Comparison of ENCODE assay signal across 9 cellular contexts in genomic region chr9:114452219-114453169, GRCh38. TPM values are rescaled to one million over a fixed set of nuclear protein-coding genes. Genes with fewer than 3 reads are reported as not detected.
A peak's percentile ranks its signal among the peaks of the same experiment; 100 is the strongest.
DNase-seq lines count a peak whose midpoint lies in the region; ATAC-seq, FAIRE-seq and TF ChIP-seq lines count a peak whose summit lies in the region.
"Had no signal": no experiment of that assay in that cellular context is flagged by ENCODE, and none has a peak within 500 bp of the region (broad histone marks: within the 10 kb centered on the region; RNA-seq: fewer than 3 reads in every experiment).

No MANE protein-coding gene starts in this region.

- no peak overlapping the region for H3K4me3 Mint-ChIP-seq in activated CD4-positive, alpha-beta memory T cell treated with anti-CD3 and anti-CD28 coated beads, Interleukin-2, amount 10 ng/mL, durations not matched to agents 7 days and 5 days
- no peak overlapping the region for H3K4me3 Mint-ChIP-seq in HFFc6

- H3K9me3 ChIP-seq in pancreas, result peaks cover 0 to 3% (median 0%) of the 10 kb centered on the region in 4 donors
- H3K9me3 ChIP-seq: ascending aorta had no signal

- TF ChIP-seq CTCF in pancreas (IDR thresholded peaks at IDR 0.05) (no peak), HFFc6 (IDR thresholded peaks at IDR 0.05) (no peak)

- WGBS in pancreas, 2 donors, result 45 to 53% methylated on average over 12 of the region's 12 CpGs

- peaks cover 19% of the 10 kb centered on the region for H3K4me1 Mint-ChIP-seq in activated CD4-positive, alpha-beta memory T cell treated with anti-CD3 and anti-CD28 coated beads, Interleukin-2, amount 10 ng/mL, durations not matched to agents 7 days and 5 days
- peaks cover 17% of the 10 kb centered on the region; the same call in 1 of the 2 replicates for H3K4me1 Mint-ChIP-seq in HFFc6 (ENCODE audit: low read depth)

- no peaks in the 10 kb centered on the region for H3K4me1 ChIP-seq in pancreas
- H3K4me1 ChIP-seq: ascending aorta had no signal

- no peaks in the 10 kb centered on the region for H3K27me3 ChIP-seq in pancreas
- H3K27me3 ChIP-seq: ascending aorta, heart left ventricle had no signal

- ATAC-seq in GM18907 (IDR thresholded peaks at IDR 0.05; ENCODE audit: unreplicated experiment), result peak; percentile 33
- peak in 3 of 4 donors; percentile 35 to 62 (median 52) for ATAC-seq in pancreas
- no peak for ATAC-seq in GM21528 (IDR thresholded peaks at IDR 0.05; ENCODE audit: low FRiP score, unreplicated experiment)
- ATAC-seq: heart left ventricle had no signal

- intact Hi-C loops in pancreas (cut with DNase I), result no loop called here

- H3K4me3 ChIP-seq in pancreas, result no peak overlapping the region
- H3K4me3 ChIP-seq: ascending aorta, heart left ventricle had no signal

- DNase-seq in NCI-H2029 treated with DMSO at 0.1 percent for 48 hours (lab: John Stamatoyannopoulos, UW) (peak; percentile 14), pancreas (peak in 1 of 6 donors; percentile 34), HFFc6 (no peak), kidney glomerular epithelial cell (lab: John Stamatoyannopoulos, UW) (no peak)
- no peak for DNase-seq in activated CD4-positive, alpha-beta memory T cell treated with anti-CD3 and anti-CD28 coated beads, Interleukin-2, amount 10 ng/mL, durations not matched to agents 7 days and 5 days
- DNase-seq: heart left ventricle had no signal

- no peak for FAIRE-seq in pancreas (lab: Jason Lieb, UNC)

- no peaks in the 10 kb centered on the region for H3K36me3 Mint-ChIP-seq in activated CD4-positive, alpha-beta memory T cell treated with anti-CD3 and anti-CD28 coated beads, Interleukin-2, amount 10 ng/mL, durations not matched to agents 7 days and 5 days (ENCODE audit: low read depth)
- 0 out of 2 replicates have a peak, but pooled peaks cover 7% of the 10 kb centered on the region for H3K36me3 Mint-ChIP-seq in HFFc6 (ENCODE audit: low read depth)

- peak overlapping the region; percentile 50 for H3K27ac Mint-ChIP-seq in activated CD4-positive, alpha-beta memory T cell treated with anti-CD3 and anti-CD28 coated beads, Interleukin-2, amount 10 ng/mL, durations not matched to agents 7 days and 5 days
- H3K27ac Mint-ChIP-seq in HFFc6, result no peak overlapping the region

- peaks cover 3% of the 10 kb centered on the region for H3K9me3 Mint-ChIP-seq in activated CD4-positive, alpha-beta memory T cell treated with anti-CD3 and anti-CD28 coated beads, Interleukin-2, amount 10 ng/mL, durations not matched to agents 7 days and 5 days
- 0 out of 2 replicates have a peak, but pooled peaks cover 4% of the 10 kb centered on the region for H3K9me3 Mint-ChIP-seq in HFFc6

- H3K27me3 Mint-ChIP-seq in activated CD4-positive, alpha-beta memory T cell treated with anti-CD3 and anti-CD28 coated beads, Interleukin-2, amount 10 ng/mL, durations not matched to agents 7 days and 5 days, result peaks cover 7% of the 10 kb centered on the region
- peaks cover 5% of the 10 kb centered on the region for H3K27me3 Mint-ChIP-seq in HFFc6 (ENCODE audit: insufficient read depth)

- CTCF ChIA-PET in activated CD4-positive, alpha-beta memory T cell treated with anti-CD3 and anti-CD28 coated beads, Interleukin-2, amount 10 ng/mL, durations not matched to agents 7 days and 5 days (lab: Charles Lee), result interaction anchor here (2.0 kb wide), 1 partner anchor 201 kb away, joined by 7 read pairs; no protein-coding TSS in a partner anchor

- POLR2A ChIA-PET in activated CD4-positive, alpha-beta memory T cell treated with anti-CD3 and anti-CD28 coated beads, Interleukin-2, amount 10 ng/mL, durations not matched to agents 7 days and 5 days (lab: Charles Lee), result interaction anchor here (1.1 kb wide), 1 partner anchor 50 kb away, joined by 3 read pairs; no protein-coding TSS in a partner anchor

- no peak overlapping the region for H3K27ac ChIP-seq in pancreas
- H3K27ac ChIP-seq: ascending aorta, heart left ventricle had no signal

- no peaks in the 10 kb centered on the region for H3K36me3 ChIP-seq in pancreas
- H3K36me3 ChIP-seq: ascending aorta, heart left ventricle had no signal

RNA-seq across cellular contexts. Expression of gene WHRN, which starts 52.8 kb away (rescaled TPM):
- total RNA-seq in activated CD4-positive, alpha-beta memory T cell treated with anti-CD3 and anti-CD28 coated beads, Interleukin-2, amount 10 ng/mL, durations not matched to agents 7 days and 5 days, result 1 to 10 TPM; 4.5 to 4.8 TPM
- total RNA-seq in pancreas, result 10 to 100 TPM in 1 of 6 donors, 1 to 10 TPM in 5; 6.7 to 10.2 (median 7.8) TPM
- 10 to 100 TPM; 23.7 to 32.2 TPM for polyA plus RNA-seq in pancreas
- total RNA-seq in HFFc6 (2021; fragmentation: NEBNext Ultra II Directional; extraction: Animal tissue kit (Norgen Biotek cat#: 25700)), result 1 to 10 TPM; 3.0 to 4.8 (median 3.6) TPM
